ENCODE assay signal across 13 cellular contexts in the genomic region with DNA sequence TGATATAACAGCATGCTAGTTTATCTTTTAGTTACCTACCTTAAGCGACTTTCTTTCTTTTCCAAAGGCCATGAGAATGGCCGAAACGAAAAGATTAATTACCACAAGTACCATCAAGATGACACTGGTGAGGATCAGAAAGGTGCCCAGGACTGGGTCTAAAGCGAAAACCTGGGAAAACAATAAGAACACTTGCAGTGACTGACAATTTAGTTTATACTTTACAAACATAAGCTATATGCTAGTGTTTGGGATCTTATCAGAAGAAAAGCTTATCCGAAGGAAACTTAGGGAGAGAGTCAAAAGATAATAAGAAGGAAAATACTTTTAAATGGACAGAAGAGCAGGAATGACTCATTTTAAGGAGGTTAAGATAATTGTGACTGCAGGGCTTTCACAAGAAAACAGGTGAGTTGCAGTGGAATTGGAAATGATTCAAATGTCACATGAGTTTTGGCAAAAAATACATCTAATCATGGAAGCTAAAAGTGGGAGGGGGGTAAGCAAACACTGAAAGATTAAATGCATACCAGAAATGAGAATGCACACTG. TPM values are rescaled to one million over a fixed set of nuclear protein-coding genes. Genes with fewer than 3 reads are reported as not detected.
DNase-seq lines count a peak whose midpoint lies in the region; ATAC-seq and TF ChIP-seq lines count a peak whose summit lies in the region.
"Had no signal": no experiment of that assay in that cellular context is flagged by ENCODE, and none has a peak within 500 bp of the region (broad histone marks: within the 10 kb centered on the region; RNA-seq: fewer than 3 reads in every experiment).

No MANE protein-coding gene starts in this region.

- H3K4me3 Mint-ChIP-seq in mesothelial cell of epicardium = no peak overlapping the region
- H3K4me3 Mint-ChIP-seq: neural crest cell had no signal

- H2AFZ ChIP-seq in PC-3 (ENCODE audit: low read length) = no peak overlapping the region

- H3K9ac ChIP-seq in PC-3 (ENCODE audit: low read length) = no peak overlapping the region
- H3K9ac ChIP-seq in subcutaneous abdominal adipose tissue (ENCODE audit: low read length in 5 of 5) = no peak overlapping the region

- no TSS peak for BruUV-seq in PC-3 (replicated peaks; lab: Mats Ljungman, UMichigan)

- H3K9me3 ChIP-seq in cardiac muscle cell (ENCODE audit: low read depth) (no peaks in the 10 kb centered on the region), PC-3 (ENCODE audit: low read length) (no peaks in the 10 kb centered on the region), subcutaneous abdominal adipose tissue (ENCODE audit: control insufficient read depth in 5 of 5, low read length in 5 of 5) (no peaks in the 10 kb centered on the region)
- H3K9me3 ChIP-seq: colonic mucosa, SJSA1, suprapubic skin had no signal

- H3K27me3 ChIP-seq in cardiac muscle cell (no peaks in the 10 kb centered on the region), PC-3 (ENCODE audit: low read length) (no peaks in the 10 kb centered on the region), subcutaneous abdominal adipose tissue (ENCODE audit: control insufficient read depth in 5 of 5, insufficient read depth in 4 of 5, low read length in 5 of 5) (no peaks in the 10 kb centered on the region)
- H3K27me3 ChIP-seq: colonic mucosa, SJSA1, suprapubic skin had no signal

- peaks cover 26% of the 10 kb centered on the region for H3K79me2 ChIP-seq in PC-3 (ENCODE audit: low read length)

- H3K4me2 ChIP-seq in PC-3 (ENCODE audit: low read length) = no peak overlapping the region

- no peaks in the 10 kb centered on the region for H3K27me3 Mint-ChIP-seq in mesothelial cell of epicardium (ENCODE audit: low read depth)

- POLR2A ChIA-PET in PC-3 (lab: Charles Lee; ENCODE audit: unreplicated experiment) = no interaction called here

- no peak overlapping the region for H3K4me3 ChIP-seq in cardiac muscle cell
- H3K4me3 ChIP-seq in PC-3 (ENCODE audit: low read length) = no peak overlapping the region
- no peak overlapping the region for H3K4me3 ChIP-seq in subcutaneous abdominal adipose tissue (ENCODE audit: low read depth in 1 of 5, low read length in 5 of 5)
- H3K4me3 ChIP-seq: colonic mucosa, SJSA1, suprapubic skin had no signal

- H3K36me3 ChIP-seq in cardiac muscle cell (peaks cover 46% of the 10 kb centered on the region), PC-3 (ENCODE audit: low read depth, low read length) (peaks cover 39% of the 10 kb centered on the region), subcutaneous abdominal adipose tissue (ENCODE audit: control insufficient read depth in 5 of 5, insufficient read depth in 5 of 5, low read length in 5 of 5) (peaks cover 20 to 76% (median 50%) of the 10 kb centered on the region in 5 donors)

- DNase-seq in cardiac muscle cell (ENCODE audit: low read depth in 1 of 2, low spot score in 1 of 2) = no peak
- DNase-seq in left ventricle myocardium superior = no peak
- peak; percentile 18 for DNase-seq in PC-3
- DNase-seq in mesothelial cell of epicardium (ENCODE audit: low spot score in 2 of 2, unreplicated experiment in 2 of 2) = no peak
- no peak for DNase-seq in NCI-H2227 treated with DMSO at 0.1 percent for 48 hours (lab: John Stamatoyannopoulos, UW)
- DNase-seq: colonic mucosa, T-helper 9 cell had no signal

- ATAC-seq in left ventricle myocardium superior (no peak), PC-3 (no peak), GM19467 (IDR thresholded peaks at IDR 0.05; ENCODE audit: unreplicated experiment) (no peak), GM21423 (IDR thresholded peaks at IDR 0.05; ENCODE audit: unreplicated experiment) (no peak)

- CTCF ChIA-PET in PC-3 (lab: Charles Lee) = no interaction called here

- H3K36me3 Mint-ChIP-seq in mesothelial cell of epicardium = peaks cover 18% of the 10 kb centered on the region

- peaks cover 54% of the 10 kb centered on the region for H3K4me1 Mint-ChIP-seq in mesothelial cell of epicardium
- H3K4me1 Mint-ChIP-seq: neural crest cell had no signal

- peak overlapping the region; percentile 92 for H3K27ac ChIP-seq in cardiac muscle cell
- H3K27ac ChIP-seq in PC-3 (ENCODE audit: low read length) = no peak overlapping the region
- peak overlapping the region; percentile 92 for H3K27ac ChIP-seq in subcutaneous abdominal adipose tissue (ENCODE audit: low read depth, low read length)
- H3K27ac ChIP-seq: colonic mucosa, SJSA1, suprapubic skin had no signal

- intact Hi-C loops in left ventricle myocardium superior (cut with micrococcal nuclease) (no loop called here), PC-3 (cut with micrococcal nuclease) (no loop called here)

- H4K20me1 ChIP-seq in PC-3 (ENCODE audit: low read length) = peaks cover 24% of the 10 kb centered on the region; the same call in 1 of the 2 replicates

- peak overlapping the region; percentile 86 for H3K27ac Mint-ChIP-seq in mesothelial cell of epicardium

- H3F3A ChIP-seq in PC-3 (ENCODE audit: low read length, unreplicated experiment) = no peaks in the 10 kb centered on the region

- TF ChIP-seq CTCF in cardiac muscle cell (IDR thresholded peaks at IDR 0.05; ENCODE audit: low read depth, low read length) (no peak), PC-3 (conservative IDR thresholded peaks at IDR 0.05; ENCODE audit: low read depth, low read length) (no peak), mesothelial cell of epicardium (IDR thresholded peaks at IDR 0.05; ENCODE audit: unreplicated experiment) (no peak)

- H3K4me1 ChIP-seq in cardiac muscle cell (ENCODE audit: low read depth) (peaks cover 49% of the 10 kb centered on the region), PC-3 (ENCODE audit: insufficient read depth, low read length) (peaks cover 22% of the 10 kb centered on the region), subcutaneous abdominal adipose tissue (ENCODE audit: control insufficient read depth in 5 of 5, insufficient read depth in 5 of 5, low read length in 5 of 5) (peaks cover 6 to 32% (median 29%) of the 10 kb centered on the region in 5 donors)

- no peaks in the 10 kb centered on the region for H3K9me2 ChIP-seq in PC-3 (replicated peaks; ENCODE audit: low read length)

- H3K9me3 Mint-ChIP-seq in mesothelial cell of epicardium = no peaks in the 10 kb centered on the region
- H3K9me3 Mint-ChIP-seq: neural crest cell had no signal

RNA-seq across cellular contexts. Expression of a gene that starts 34.8 kb away (rescaled TPM):
- 180 and 248 TPM in 2 replicates for total RNA-seq in cardiac muscle cell
- polyA plus RNA-seq in cardiac muscle cell = 164 and 227 TPM in 2 replicates
- 110 TPM for total RNA-seq in left ventricle myocardium superior
- 75.2 and 86.4 TPM in 2 replicates for total RNA-seq in PC-3 (2014; rRNA removed)
- total RNA-seq in mesothelial cell of epicardium = 307 to 309 TPM (median 309 TPM) in 3 replicates

RNA-seq across cellular contexts. Expression of a gene that starts 46.1 kb away (rescaled TPM):
- total RNA-seq in cardiac muscle cell (24.9 and 25.1 TPM in 2 replicates), left ventricle myocardium superior (3.2 TPM), PC-3 (2014; rRNA removed) (4.7 and 5.4 TPM in 2 replicates), mesothelial cell of epicardium (25.2 to 28.8 TPM (median 27.1 TPM) in 3 replicates)
- 19.6 and 28.7 TPM in 2 replicates for polyA plus RNA-seq in cardiac muscle cell
